9 cellular contexts compared by ENCODE assay signal in the genomic region with DNA sequence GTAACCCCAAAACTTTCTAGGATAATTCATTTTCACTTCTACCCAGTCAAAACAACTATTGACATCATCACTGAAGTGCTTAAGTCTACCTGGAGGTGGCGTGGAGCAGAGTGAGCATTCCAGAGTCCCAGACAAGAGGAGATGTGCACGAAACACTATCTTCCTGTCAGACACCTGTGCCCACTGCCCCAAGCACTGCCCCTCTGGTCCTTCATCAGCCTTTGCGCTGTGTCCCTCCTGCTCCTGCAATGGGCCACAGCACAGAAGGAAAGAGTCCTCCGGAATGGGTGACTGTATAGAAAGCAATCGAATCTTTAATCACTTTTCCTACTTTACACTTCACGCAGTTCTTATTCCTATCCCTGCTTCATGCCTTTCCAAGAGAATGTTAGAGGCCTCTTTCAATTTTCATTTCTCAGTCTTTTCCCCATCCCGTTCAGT. TPM values are rescaled to one million over a fixed set of nuclear protein-coding genes. Genes with fewer than 3 reads are reported as not detected.
DNase-seq lines count a peak whose midpoint lies in the region; ATAC-seq, FAIRE-seq and TF ChIP-seq lines count a peak whose summit lies in the region.
"Had no signal": no experiment of that assay in that cellular context is flagged by ENCODE, and none has a peak within 500 bp of the region (broad histone marks: within the 10 kb centered on the region; RNA-seq: fewer than 3 reads in every experiment).

No MANE protein-coding gene starts in this region.

- H3K9me3 ChIP-seq in pancreas, result no peaks in the 10 kb centered on the region

- H3K4me3 ChIP-seq in AG10803 (ENCODE audit: low read length), result no peak overlapping the region
- peak overlapping the region in 2 of 4 donors; percentile 28 to 38 for H3K4me3 ChIP-seq in pancreas

- H3K27ac ChIP-seq in pancreas, result no peak overlapping the region
- H3K27ac ChIP-seq: KMS-11 had no signal

- FAIRE-seq in pancreas (lab: Jason Lieb, UNC), result no peak

- 11 to 15% methylated on average over 7 of the region's 7 CpGs for WGBS in pancreas, 2 donors

- H3K4me1 ChIP-seq in pancreas, result peaks cover 0 to 10% (median 0%) of the 10 kb centered on the region in 3 donors

- H3K36me3 ChIP-seq in pancreas, result no peaks in the 10 kb centered on the region

- intact Hi-C loops in pancreas (cut with DNase I), result no loop called here

- TF ChIP-seq CTCF in AG10803 (conservative IDR thresholded peaks at IDR 0.05; ENCODE audit: low read length), result peak; percentile 45
- peak in 1 of 4 donors; percentile 32 for TF ChIP-seq CTCF in pancreas (IDR thresholded peaks at IDR 0.05)

- ATAC-seq in GM18499 (IDR thresholded peaks at IDR 0.05; ENCODE audit: insufficient read depth, unreplicated experiment) (peak; percentile 62), HG03039 (IDR thresholded peaks at IDR 0.05; ENCODE audit: unreplicated experiment) (peak; percentile 64), pancreas (peak in 3 of 4 donors; percentile 73 to 83 (median 82))

- DNase-seq in AG10803 (ENCODE audit: low read depth) (no peak), NCI-H748 (lab: John Stamatoyannopoulos, UW; ENCODE audit: unreplicated experiment) (peak; percentile 71), ecto neural progenitor cell (ENCODE audit: low spot score) (peak; percentile 50), pancreas (peak in 3 of 6 donors; percentile 2 to 29 (median 19)), NCI-H187 treated with DMSO at 0.1 percent for 48 hours (lab: John Stamatoyannopoulos, UW) (no peak), NOMO-1 treated with DMSO at 0.1 percent for 48 hours (lab: John Stamatoyannopoulos, UW; ENCODE audit: unreplicated experiment) (no peak)

- peaks cover 0 to 34% (median 3%) of the 10 kb centered on the region in 4 donors for H3K27me3 ChIP-seq in pancreas

RNA-seq across cellular contexts. Expression of a gene that starts 0.5 kb away (rescaled TPM):
- total RNA-seq in pancreas, result 1 to 10 TPM in 3 of 6 donors, under 1 TPM in 3; 0.22 to 1.9 (median 0.93) TPM
- polyA plus RNA-seq in pancreas, result 1 to 10 TPM; 1.3 to 2.4 TPM

Comparison
In these comparisons a context has a peak if more than half of its experiments do, and no peak if none do; other contexts are left out.
1. DNase-seq: peak in NCI-H748 (single experiment) and ecto neural progenitor cell (single experiment); none in AG10803 (single experiment), NCI-H187 treated with DMSO at 0.1 percent for 48 hours (single experiment) and NOMO-1 treated with DMSO at 0.1 percent for 48 hours (single experiment).
2. Peak in every context shown above with its lines, with median percentiles within 50 percentile points of each other: ATAC-seq.